1 cellular context compared by ENCODE assay signal in the genomic region with DNA sequence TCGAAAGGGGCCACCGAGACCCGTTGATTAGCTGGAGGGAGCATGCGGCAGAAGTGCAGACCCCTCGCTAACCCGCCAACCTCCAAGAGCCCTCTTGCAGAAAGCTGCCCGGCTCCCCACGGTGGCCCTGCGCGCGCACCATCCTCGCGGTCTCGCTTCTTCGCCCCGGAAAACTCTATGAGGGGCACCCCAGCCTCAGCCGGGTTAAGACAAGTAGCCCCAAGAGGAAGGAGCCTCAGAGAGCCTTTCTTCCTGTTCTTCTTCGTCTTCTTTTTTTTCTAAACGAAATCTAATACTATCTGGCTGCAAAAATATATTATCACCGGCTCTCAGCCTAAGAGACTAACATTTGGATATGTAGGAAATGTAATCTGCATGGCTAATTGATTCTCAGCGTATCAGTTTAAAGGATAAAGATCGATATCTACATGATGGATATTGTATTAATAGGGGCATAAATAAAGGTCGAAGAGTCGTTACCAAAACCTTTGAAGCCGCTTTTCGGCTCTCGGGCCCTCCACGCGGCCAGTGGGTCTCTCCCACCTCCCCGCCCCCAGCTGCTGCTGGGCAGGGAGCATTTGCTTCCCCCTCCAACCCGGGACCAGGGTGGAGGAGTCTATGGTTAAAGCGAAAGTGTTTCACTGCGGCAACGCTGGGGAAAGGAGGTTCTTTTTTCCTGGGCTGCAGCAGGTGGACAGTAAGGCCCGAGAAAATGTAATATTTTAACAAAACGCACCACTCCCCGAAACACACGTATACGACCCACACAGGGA.
TF ChIP-seq lines count a peak whose summit lies in the region.

No MANE protein-coding gene starts in this region.

TF ChIP-seq in H1, 55 proteins besides CTCF, POLR2A, EP300 and RAD21 (continued from another document):
- no peak for TF ChIP-seq ATF3 (IDR thresholded peaks at IDR 0.05; ENCODE audit: insufficient read depth, low read depth, low read length)
